In the genomic region with DNA sequence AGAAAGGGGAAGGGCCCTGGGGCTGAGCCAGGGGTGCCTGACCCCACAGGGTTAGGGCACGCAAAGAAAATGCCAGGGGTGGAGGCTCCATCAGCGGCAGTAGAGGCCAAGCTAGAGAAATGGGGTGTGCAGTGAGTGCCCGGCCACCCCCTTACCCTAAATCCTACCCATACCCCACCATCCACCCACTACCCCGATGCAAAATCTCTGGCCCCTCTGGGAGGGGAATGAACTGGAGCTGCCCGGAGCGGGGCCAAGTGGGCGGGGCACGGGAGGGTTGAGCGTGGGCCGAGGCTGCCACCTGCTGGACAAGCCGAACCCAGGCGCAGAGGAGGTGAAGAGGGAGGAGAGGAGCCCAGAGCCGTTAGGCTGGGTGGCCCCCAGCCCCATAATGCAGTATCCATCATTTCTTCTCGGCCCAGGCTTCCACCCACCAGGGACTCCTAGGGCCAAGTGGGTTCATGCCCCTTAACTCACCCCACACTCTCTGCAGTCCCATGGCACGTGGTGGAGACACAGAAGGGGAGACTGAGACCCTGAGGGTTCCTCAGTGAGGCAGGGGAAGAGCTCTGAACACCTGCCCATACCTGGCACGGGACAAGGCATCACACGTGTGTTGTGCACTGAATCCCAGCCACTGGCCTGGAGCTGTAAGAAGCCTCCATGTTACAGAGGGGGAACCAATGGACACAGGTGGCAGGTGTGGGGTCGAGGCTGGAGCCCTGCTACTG, we compare ENCODE assay signal across 7 cellular contexts.
DNase-seq lines count a peak whose midpoint lies in the region; FAIRE-seq and TF ChIP-seq lines count a peak whose summit lies in the region.

No MANE protein-coding gene starts in this region.

- FAIRE-seq in RCC 7860 (lab: Jason Lieb, UNC), result no peak

- peak; percentile 74 for DNase-seq in NCI-H2107 (lab: John Stamatoyannopoulos, UW)
- DNase-seq in activated CD4-positive, alpha-beta T cell treated with anti-CD3 and anti-CD28 coated beads for 1 hour, result peak; percentile 53
- DNase-seq in caudate nucleus (lab: John Stamatoyannopoulos, UW), result peak in 54 of 61 donors; percentile 11 to 79 (median 49)
- peak; percentile 8 for DNase-seq in kidney glomerular epithelial cell (lab: John Stamatoyannopoulos, UW)
- DNase-seq in stimulated activated CD4-positive, alpha-beta T cell treated with anti-CD3 and anti-CD28 coated beads, Interleukin-4, amount 100 ng/mL, for 1 hour, result peak; percentile 75
- no peak for DNase-seq in RCC 7860 (ENCODE audit: low spot score)

- TF ChIP-seq CTCF in GM12874 (IDR thresholded peaks at IDR 0.05; ENCODE audit: insufficient read depth, low read depth, low read length), result peak; percentile 90

- H3K27ac ChIP-seq in caudate nucleus (ENCODE audit: low read depth, low read length), result no peak overlapping the region
